In the genomic region with DNA sequence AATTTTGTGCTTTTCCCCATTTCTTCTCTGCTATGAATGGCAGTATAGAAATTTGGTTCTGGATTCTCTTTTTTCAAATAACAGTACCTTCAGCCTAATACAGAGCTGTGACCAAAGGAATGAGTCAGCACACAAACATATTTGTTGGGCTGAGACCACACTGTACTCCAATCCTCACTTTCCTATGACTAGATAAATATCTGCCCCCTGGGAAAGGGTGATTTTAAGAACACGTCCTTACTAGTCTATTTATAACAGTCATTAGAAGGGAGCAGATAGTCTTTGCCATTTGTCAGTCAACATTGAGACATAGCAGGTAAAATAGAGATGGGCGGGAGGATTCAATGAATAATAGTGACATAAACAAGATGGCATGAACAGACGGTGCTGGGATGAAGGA, we compare ENCODE assay signal across 23 cellular contexts.
DNase-seq lines count a peak whose midpoint lies in the region; ATAC-seq and TF ChIP-seq lines count a peak whose summit lies in the region.
"Had no signal": no experiment of that assay in that cellular context is flagged by ENCODE, and none has a peak within 500 bp of the region (broad histone marks: within the 10 kb centered on the region; RNA-seq: fewer than 3 reads in every experiment).

No MANE protein-coding gene starts in this region.

- DNase-seq in Daoy (ENCODE audit: low read depth) = peak; percentile 23
- no peak for DNase-seq in RWPE2 (ENCODE audit: low spot score)
- peak; percentile 39 for DNase-seq in epithelial cell of prostate (ENCODE audit: low read depth, low spot score)
- DNase-seq in non-pigmented ciliary epithelial cell (ENCODE audit: low read depth) = peak; percentile 8
- DNase-seq in activated naive CD4-positive, alpha-beta T cell (lab: John Stamatoyannopoulos, UW) = no peak
- no peak for DNase-seq in COR-L47 (lab: John Stamatoyannopoulos, UW)
- DNase-seq: AML-193; C1 segment of cervical spinal cord; CD8-positive, alpha-beta T cell; DMS53; EL; GF-D8; Kasumi-1; MG63; NCI-H1417 treated with DMSO at 0.1 percent for 48 hours; NCI-H187 treated with DMSO at 0.1 percent for 48 hours; NCI-H2107; NCI-H510A; NCI-H82; Peyer's patch had no signal

- TF ChIP-seq CTCF in RWPE2 (IDR thresholded peaks at IDR 0.05; ENCODE audit: poor library complexity, severe bottlenecking) = no peak

- no peak overlapping the region for H3K4me3 ChIP-seq in RWPE2 (ENCODE audit: severe bottlenecking)
- H3K4me3 ChIP-seq: MG63, Peyer's patch, SJSA1 had no signal

- no peaks in the 10 kb centered on the region for H3K9me3 ChIP-seq in RWPE2 (ENCODE audit: severe bottlenecking)
- H3K9me3 ChIP-seq: MG63, Peyer's patch, SJSA1 had no signal

- ATAC-seq in RWPE2 (ENCODE audit: low read depth) (peak; percentile 95), GM18520 (IDR thresholded peaks at IDR 0.05; ENCODE audit: unreplicated experiment) (no peak)
- ATAC-seq: CD8-positive, alpha-beta T cell; Right ventricle myocardium inferior had no signal

- H3K27ac ChIP-seq in RWPE2 (ENCODE audit: poor library complexity, severe bottlenecking) (no peak overlapping the region), epithelial cell of prostate (no peak overlapping the region)
- H3K27ac ChIP-seq: Peyer's patch, SJSA1 had no signal

- peaks cover 11% of the 10 kb centered on the region for H3K4me1 ChIP-seq in RWPE2 (ENCODE audit: insufficient read depth, poor library complexity, severe bottlenecking)
- H3K4me1 ChIP-seq: Peyer's patch, SJSA1 had no signal

- no peaks in the 10 kb centered on the region for H3K27me3 ChIP-seq in RWPE2 (ENCODE audit: insufficient read depth, poor library complexity, severe bottlenecking)
- H3K27me3 ChIP-seq: MG63, Peyer's patch, SJSA1 had no signal

- no peaks in the 10 kb centered on the region for H3K36me3 ChIP-seq in RWPE2 (ENCODE audit: low read depth)
- H3K36me3 ChIP-seq: MG63, Peyer's patch, SJSA1 had no signal

Comparison
In these comparisons a context has a peak if more than half of its experiments do, and no peak if none do; other contexts are left out.
1. DNase-seq: peak in Daoy (single experiment), epithelial cell of prostate (single experiment) and non-pigmented ciliary epithelial cell (single experiment); none in RWPE2 (single experiment), activated naive CD4-positive, alpha-beta T cell (0 of 4) and COR-L47 (single experiment).